1 cellular context compared by ENCODE assay signal in the genomic region with DNA sequence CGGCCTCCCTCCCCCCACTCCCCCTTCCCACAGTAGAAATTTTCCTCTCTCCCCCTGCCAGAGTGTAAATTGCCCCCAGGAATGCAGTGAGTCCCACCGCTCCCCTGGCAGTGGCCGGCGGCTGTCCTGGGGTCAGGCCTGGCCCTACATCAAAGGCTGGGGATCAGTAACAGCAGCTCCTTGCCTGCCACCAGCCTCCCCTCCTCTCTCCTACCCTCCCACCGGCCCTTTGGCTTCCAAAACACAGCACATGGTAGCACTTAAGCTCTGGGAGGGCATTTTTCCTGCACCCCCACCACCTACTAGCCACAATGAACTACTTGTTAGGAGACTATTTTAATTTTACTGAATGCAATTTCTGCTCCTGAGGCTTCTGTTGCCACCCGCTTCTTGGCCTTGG.
TF ChIP-seq lines count a peak whose summit lies in the region.

No MANE protein-coding gene starts in this region.

TF ChIP-seq in IMR-90, 13 proteins besides CTCF, POLR2A, EP300 and RAD21 (continued from another document):
- TF ChIP-seq BHLHE40 (IDR thresholded peaks at IDR 0.05; ENCODE audit: low read depth, low read length) (no peak), FOS (IDR thresholded peaks at IDR 0.05; ENCODE audit: low read depth, low read length) (no peak), CEBPB (IDR thresholded peaks at IDR 0.05; ENCODE audit: low read depth, low read length) (no peak)
- TF ChIP-seq, protein P1, sequence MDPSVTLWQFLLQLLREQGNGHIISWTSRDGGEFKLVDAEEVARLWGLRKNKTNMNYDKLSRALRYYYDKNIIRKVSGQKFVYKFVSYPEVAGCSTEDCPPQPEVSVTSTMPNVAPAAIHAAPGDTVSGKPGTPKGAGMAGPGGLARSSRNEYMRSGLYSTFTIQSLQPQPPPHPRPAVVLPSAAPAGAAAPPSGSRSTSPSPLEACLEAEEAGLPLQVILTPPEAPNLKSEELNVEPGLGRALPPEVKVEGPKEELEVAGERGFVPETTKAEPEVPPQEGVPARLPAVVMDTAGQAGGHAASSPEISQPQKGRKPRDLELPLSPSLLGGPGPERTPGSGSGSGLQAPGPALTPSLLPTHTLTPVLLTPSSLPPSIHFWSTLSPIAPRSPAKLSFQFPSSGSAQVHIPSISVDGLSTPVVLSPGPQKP (IDR thresholded peaks at IDR 0.05; ENCODE audit: borderline replicate concordance, low read depth, low read length): no peak
- TF ChIP-seq, protein P2, sequence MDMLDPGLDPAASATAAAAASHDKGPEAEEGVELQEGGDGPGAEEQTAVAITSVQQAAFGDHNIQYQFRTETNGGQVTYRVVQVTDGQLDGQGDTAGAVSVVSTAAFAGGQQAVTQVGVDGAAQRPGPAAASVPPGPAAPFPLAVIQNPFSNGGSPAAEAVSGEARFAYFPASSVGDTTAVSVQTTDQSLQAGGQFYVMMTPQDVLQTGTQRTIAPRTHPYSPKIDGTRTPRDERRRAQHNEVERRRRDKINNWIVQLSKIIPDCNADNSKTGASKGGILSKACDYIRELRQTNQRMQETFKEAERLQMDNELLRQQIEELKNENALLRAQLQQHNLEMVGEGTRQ (IDR thresholded peaks at IDR 0.05; ENCODE audit: low read depth, low read length): no peak
